In the genomic region with DNA sequence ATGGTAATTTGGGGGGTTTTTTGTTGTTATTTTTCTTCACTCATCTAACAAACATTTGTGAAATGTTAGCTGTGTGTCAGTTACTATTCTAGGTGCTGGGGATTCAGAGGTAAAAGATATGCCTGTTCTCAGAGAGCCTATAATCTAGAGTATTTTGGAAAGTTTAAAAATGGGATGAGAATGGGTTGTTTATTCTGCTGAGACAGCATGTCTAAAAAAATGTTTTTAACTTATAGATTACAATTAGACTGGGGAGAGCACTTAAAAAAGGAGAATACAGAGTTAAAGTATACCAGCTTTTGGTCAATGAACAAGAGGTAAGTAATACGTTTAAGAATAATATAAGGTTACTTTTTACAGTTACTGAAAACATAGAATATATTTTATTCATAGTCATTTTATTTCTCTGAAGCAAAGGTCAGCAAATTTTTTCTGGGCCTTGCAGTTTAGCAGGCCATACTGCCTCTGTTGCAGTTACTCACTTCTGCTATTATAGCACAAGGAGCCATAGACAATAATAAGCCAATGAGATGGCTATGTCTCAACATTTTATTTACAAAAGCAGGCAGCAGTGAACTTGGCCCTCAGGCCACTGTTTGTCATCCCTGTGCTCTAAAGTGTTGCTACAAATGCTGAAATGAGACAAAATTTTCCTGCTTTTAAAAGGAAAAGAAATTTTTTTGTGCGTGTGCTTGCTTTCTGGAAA, we compare ENCODE assay signal across 2 cellular contexts.
TF ChIP-seq lines count a peak whose summit lies in the region.

No MANE protein-coding gene starts in this region.

TF ChIP-seq in A549, 52 proteins besides CTCF, POLR2A, EP300 and RAD21 (continued from another document):
- TF ChIP-seq, protein P1, sequence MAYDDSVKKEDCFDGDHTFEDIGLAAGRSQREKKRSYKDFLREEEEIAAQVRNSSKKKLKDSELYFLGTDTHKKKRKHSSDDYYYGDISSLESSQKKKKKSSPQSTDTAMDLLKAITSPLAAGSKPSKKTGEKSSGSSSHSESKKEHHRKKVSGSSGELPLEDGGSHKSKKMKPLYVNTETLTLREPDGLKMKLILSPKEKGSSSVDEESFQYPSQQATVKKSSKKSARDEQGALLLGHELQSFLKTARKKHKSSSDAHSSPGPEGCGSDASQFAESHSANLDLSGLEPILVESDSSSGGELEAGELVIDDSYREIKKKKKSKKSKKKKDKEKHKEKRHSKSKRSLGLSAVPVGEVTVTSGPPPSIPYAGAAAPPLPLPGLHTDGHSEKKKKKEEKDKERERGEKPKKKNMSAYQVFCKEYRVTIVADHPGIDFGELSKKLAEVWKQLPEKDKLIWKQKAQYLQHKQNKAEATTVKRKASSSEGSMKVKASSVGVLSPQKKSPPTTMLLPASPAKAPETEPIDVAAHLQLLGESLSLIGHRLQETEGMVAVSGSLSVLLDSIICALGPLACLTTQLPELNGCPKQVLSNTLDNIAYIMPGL (CRISPR knock-in tag; IDR thresholded peaks at IDR 0.05; ENCODE audit: borderline replicate concordance), result no peak
- TF ChIP-seq RNF2 (IDR thresholded peaks at IDR 0.05; ENCODE audit: borderline replicate concordance, low read depth) (no peak), MAFK (IDR thresholded peaks at IDR 0.05; ENCODE audit: partially characterized antibody) (peak; percentile 45), BHLHE40 (IDR thresholded peaks at IDR 0.05; ENCODE audit: low read depth, low read length) (no peak), FOXS1 (CRISPR knock-in tag; IDR thresholded peaks at IDR 0.05) (no peak)
TF ChIP-seq in A549: peak in this region for 1.

TF ChIP-seq in liver, 16 proteins besides CTCF, POLR2A, EP300 and RAD21 (continued from another document):
- TF ChIP-seq, protein P2, sequence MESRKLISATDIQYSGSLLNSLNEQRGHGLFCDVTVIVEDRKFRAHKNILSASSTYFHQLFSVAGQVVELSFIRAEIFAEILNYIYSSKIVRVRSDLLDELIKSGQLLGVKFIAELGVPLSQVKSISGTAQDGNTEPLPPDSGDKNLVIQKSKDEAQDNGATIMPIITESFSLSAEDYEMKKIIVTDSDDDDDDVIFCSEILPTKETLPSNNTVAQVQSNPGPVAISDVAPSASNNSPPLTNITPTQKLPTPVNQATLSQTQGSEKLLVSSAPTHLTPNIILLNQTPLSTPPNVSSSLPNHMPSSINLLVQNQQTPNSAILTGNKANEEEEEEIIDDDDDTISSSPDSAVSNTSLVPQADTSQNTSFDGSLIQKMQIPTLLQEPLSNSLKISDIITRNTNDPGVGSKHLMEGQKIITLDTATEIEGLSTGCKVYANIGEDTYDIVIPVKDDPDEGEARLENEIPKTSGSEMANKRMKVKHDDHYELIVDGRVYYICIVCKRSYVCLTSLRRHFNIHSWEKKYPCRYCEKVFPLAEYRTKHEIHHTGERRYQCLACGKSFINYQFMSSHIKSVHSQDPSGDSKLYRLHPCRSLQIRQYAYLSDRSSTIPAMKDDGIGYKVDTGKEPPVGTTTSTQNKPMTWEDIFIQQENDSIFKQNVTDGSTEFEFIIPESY (IDR thresholded peaks at IDR 0.05), result peak; percentile 78
- no peak for TF ChIP-seq EGR1 (IDR thresholded peaks at IDR 0.05; ENCODE audit: low read depth in 2 of 2)
- peak; percentile 18 for TF ChIP-seq TAF1 (conservative IDR thresholded peaks at IDR 0.05)
- TF ChIP-seq, protein P3, sequence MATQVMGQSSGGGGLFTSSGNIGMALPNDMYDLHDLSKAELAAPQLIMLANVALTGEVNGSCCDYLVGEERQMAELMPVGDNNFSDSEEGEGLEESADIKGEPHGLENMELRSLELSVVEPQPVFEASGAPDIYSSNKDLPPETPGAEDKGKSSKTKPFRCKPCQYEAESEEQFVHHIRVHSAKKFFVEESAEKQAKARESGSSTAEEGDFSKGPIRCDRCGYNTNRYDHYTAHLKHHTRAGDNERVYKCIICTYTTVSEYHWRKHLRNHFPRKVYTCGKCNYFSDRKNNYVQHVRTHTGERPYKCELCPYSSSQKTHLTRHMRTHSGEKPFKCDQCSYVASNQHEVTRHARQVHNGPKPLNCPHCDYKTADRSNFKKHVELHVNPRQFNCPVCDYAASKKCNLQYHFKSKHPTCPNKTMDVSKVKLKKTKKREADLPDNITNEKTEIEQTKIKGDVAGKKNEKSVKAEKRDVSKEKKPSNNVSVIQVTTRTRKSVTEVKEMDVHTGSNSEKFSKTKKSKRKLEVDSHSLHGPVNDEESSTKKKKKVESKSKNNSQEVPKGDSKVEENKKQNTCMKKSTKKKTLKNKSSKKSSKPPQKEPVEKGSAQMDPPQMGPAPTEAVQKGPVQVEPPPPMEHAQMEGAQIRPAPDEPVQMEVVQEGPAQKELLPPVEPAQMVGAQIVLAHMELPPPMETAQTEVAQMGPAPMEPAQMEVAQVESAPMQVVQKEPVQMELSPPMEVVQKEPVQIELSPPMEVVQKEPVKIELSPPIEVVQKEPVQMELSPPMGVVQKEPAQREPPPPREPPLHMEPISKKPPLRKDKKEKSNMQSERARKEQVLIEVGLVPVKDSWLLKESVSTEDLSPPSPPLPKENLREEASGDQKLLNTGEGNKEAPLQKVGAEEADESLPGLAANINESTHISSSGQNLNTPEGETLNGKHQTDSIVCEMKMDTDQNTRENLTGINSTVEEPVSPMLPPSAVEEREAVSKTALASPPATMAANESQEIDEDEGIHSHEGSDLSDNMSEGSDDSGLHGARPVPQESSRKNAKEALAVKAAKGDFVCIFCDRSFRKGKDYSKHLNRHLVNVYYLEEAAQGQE (IDR thresholded peaks at IDR 0.05), result peak; percentile 80
- peak; percentile 96 to 98 for TF ChIP-seq HNF4A (conservative IDR thresholded peaks at IDR 0.05)
- peak; percentile 71 for TF ChIP-seq HNF4G (IDR thresholded peaks at IDR 0.05)
- peak; percentile 62 for TF ChIP-seq ATF3 (IDR thresholded peaks at IDR 0.05)
- peak; percentile 94 for TF ChIP-seq SP1 (IDR thresholded peaks at IDR 0.05)
- peak; percentile 85 for TF ChIP-seq FOXA2 (IDR thresholded peaks at IDR 0.05)
- TF ChIP-seq FOXA1 (IDR thresholded peaks at IDR 0.05), result peak; percentile 79
- TF ChIP-seq YY1 (IDR thresholded peaks at IDR 0.05), result peak; percentile 94
- peak; percentile 71 for TF ChIP-seq MAX (IDR thresholded peaks at IDR 0.05)
- TF ChIP-seq NR2F2 (IDR thresholded peaks at IDR 0.05), result no peak
- TF ChIP-seq GABPA (IDR thresholded peaks at IDR 0.05 in 1 of 2, conservative IDR thresholded peaks at IDR 0.05 in 1 of 2), result peak in 1 of 2 donors; percentile 23
- TF ChIP-seq RXRA (IDR thresholded peaks at IDR 0.05), result peak; percentile 72 to 78
